Comparison of ENCODE assay signal across 1 cellular context in genomic region chr9:136267261-136268111, GRCh38.
TF ChIP-seq lines count a peak whose summit lies in the region.

No MANE protein-coding gene starts in this region.

TF ChIP-seq in HepG2, 621 proteins besides CTCF, POLR2A, EP300 and RAD21 (continued from another document and continues in another):
- TF ChIP-seq AKAP8 (CRISPR knock-in tag; IDR thresholded peaks at IDR 0.05), result no peak
- TF ChIP-seq GZF1 (CRISPR knock-in tag; IDR thresholded peaks at IDR 0.05), result no peak
- TF ChIP-seq ZBTB42 (CRISPR knock-in tag; IDR thresholded peaks at IDR 0.05), result no peak
- no peak for TF ChIP-seq SOX6 (IDR thresholded peaks at IDR 0.05)
- TF ChIP-seq SOX6 (CRISPR knock-in tag; IDR thresholded peaks at IDR 0.05), result no peak
- no peak for TF ChIP-seq MEIS1 (CRISPR knock-in tag; IDR thresholded peaks at IDR 0.05; ENCODE audit: borderline replicate concordance)
- TF ChIP-seq NBN (conservative IDR thresholded peaks at IDR 0.05), result no peak
- no peak for TF ChIP-seq HNF4G (IDR thresholded peaks at IDR 0.05; ENCODE audit: borderline replicate concordance, low read depth, low read length)
- no peak for TF ChIP-seq HNF4G (CRISPR knock-in tag; IDR thresholded peaks at IDR 0.05; ENCODE audit: borderline replicate concordance, low read depth)
- TF ChIP-seq ZNF619 (CRISPR knock-in tag; IDR thresholded peaks at IDR 0.05), result no peak
- TF ChIP-seq ZBTB8A (CRISPR knock-in tag; IDR thresholded peaks at IDR 0.05; ENCODE audit: borderline replicate concordance, low read depth), result no peak
- TF ChIP-seq KDM5B (CRISPR knock-in tag; IDR thresholded peaks at IDR 0.05; ENCODE audit: borderline replicate concordance), result peak; percentile 33; the same call in 1 of the 2 replicates
- TF ChIP-seq ZFP37 (CRISPR knock-in tag; IDR thresholded peaks at IDR 0.05; ENCODE audit: borderline replicate concordance), result no peak
- no peak for TF ChIP-seq ZNF343 (CRISPR knock-in tag; IDR thresholded peaks at IDR 0.05)
- TF ChIP-seq CAMTA2 (CRISPR knock-in tag; IDR thresholded peaks at IDR 0.05; ENCODE audit: borderline replicate concordance), result no peak
- TF ChIP-seq ZKSCAN5 (CRISPR knock-in tag; IDR thresholded peaks at IDR 0.05), result no peak
- TF ChIP-seq, protein P1, sequence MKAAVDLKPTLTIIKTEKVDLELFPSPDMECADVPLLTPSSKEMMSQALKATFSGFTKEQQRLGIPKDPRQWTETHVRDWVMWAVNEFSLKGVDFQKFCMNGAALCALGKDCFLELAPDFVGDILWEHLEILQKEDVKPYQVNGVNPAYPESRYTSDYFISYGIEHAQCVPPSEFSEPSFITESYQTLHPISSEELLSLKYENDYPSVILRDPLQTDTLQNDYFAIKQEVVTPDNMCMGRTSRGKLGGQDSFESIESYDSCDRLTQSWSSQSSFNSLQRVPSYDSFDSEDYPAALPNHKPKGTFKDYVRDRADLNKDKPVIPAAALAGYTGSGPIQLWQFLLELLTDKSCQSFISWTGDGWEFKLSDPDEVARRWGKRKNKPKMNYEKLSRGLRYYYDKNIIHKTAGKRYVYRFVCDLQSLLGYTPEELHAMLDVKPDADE (CRISPR knock-in tag; IDR thresholded peaks at IDR 0.05), result no peak
- TF ChIP-seq REST (IDR thresholded peaks at IDR 0.05; ENCODE audit: borderline replicate concordance in 1 of 2, low read depth in 1 of 2, low read length in 2 of 2), result no peak
- TF ChIP-seq ZNF839 (CRISPR knock-in tag; IDR thresholded peaks at IDR 0.05; ENCODE audit: borderline replicate concordance), result no peak
- no peak for TF ChIP-seq TARDBP (CRISPR knock-in tag; IDR thresholded peaks at IDR 0.05)
- peak; percentile 44; the same call in 1 of the 2 replicates for TF ChIP-seq ZNF768 (CRISPR knock-in tag; IDR thresholded peaks at IDR 0.05)
- TF ChIP-seq HCFC1 (IDR thresholded peaks at IDR 0.05; ENCODE audit: low read depth, low read length), result no peak
- TF ChIP-seq ZNF841 (CRISPR knock-in tag; IDR thresholded peaks at IDR 0.05; ENCODE audit: borderline replicate concordance), result no peak
- no peak for TF ChIP-seq CBFB (CRISPR knock-in tag; IDR thresholded peaks at IDR 0.05)
- TF ChIP-seq, protein P2, sequence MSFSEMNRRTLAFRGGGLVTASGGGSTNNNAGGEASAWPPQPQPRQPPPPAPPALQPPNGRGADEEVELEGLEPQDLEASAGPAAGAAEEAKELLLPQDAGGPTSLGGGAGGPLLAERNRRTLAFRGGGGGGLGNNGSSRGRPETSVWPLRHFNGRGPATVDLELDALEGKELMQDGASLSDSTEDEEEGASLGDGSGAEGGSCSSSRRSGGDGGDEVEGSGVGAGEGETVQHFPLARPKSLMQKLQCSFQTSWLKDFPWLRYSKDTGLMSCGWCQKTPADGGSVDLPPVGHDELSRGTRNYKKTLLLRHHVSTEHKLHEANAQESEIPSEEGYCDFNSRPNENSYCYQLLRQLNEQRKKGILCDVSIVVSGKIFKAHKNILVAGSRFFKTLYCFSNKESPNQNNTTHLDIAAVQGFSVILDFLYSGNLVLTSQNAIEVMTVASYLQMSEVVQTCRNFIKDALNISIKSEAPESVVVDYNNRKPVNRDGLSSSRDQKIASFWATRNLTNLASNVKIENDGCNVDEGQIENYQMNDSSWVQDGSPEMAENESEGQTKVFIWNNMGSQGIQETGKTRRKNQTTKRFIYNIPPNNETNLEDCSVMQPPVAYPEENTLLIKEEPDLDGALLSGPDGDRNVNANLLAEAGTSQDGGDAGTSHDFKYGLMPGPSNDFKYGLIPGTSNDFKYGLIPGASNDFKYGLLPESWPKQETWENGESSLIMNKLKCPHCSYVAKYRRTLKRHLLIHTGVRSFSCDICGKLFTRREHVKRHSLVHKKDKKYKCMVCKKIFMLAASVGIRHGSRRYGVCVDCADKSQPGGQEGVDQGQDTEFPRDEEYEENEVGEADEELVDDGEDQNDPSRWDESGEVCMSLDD (CRISPR knock-in tag; IDR thresholded peaks at IDR 0.05; ENCODE audit: borderline replicate concordance), result no peak
- TF ChIP-seq ZFP36 (IDR thresholded peaks at IDR 0.05; ENCODE audit: borderline replicate concordance, low read depth, low read length, partially characterized antibody), result peak; percentile 89
- no peak for TF ChIP-seq DNMT3B (CRISPR knock-in tag; conservative IDR thresholded peaks at IDR 0.05)
- no peak; the same call in 1 of the 2 replicates for TF ChIP-seq UBTF (CRISPR knock-in tag; IDR thresholded peaks at IDR 0.05)
- TF ChIP-seq, protein P3, sequence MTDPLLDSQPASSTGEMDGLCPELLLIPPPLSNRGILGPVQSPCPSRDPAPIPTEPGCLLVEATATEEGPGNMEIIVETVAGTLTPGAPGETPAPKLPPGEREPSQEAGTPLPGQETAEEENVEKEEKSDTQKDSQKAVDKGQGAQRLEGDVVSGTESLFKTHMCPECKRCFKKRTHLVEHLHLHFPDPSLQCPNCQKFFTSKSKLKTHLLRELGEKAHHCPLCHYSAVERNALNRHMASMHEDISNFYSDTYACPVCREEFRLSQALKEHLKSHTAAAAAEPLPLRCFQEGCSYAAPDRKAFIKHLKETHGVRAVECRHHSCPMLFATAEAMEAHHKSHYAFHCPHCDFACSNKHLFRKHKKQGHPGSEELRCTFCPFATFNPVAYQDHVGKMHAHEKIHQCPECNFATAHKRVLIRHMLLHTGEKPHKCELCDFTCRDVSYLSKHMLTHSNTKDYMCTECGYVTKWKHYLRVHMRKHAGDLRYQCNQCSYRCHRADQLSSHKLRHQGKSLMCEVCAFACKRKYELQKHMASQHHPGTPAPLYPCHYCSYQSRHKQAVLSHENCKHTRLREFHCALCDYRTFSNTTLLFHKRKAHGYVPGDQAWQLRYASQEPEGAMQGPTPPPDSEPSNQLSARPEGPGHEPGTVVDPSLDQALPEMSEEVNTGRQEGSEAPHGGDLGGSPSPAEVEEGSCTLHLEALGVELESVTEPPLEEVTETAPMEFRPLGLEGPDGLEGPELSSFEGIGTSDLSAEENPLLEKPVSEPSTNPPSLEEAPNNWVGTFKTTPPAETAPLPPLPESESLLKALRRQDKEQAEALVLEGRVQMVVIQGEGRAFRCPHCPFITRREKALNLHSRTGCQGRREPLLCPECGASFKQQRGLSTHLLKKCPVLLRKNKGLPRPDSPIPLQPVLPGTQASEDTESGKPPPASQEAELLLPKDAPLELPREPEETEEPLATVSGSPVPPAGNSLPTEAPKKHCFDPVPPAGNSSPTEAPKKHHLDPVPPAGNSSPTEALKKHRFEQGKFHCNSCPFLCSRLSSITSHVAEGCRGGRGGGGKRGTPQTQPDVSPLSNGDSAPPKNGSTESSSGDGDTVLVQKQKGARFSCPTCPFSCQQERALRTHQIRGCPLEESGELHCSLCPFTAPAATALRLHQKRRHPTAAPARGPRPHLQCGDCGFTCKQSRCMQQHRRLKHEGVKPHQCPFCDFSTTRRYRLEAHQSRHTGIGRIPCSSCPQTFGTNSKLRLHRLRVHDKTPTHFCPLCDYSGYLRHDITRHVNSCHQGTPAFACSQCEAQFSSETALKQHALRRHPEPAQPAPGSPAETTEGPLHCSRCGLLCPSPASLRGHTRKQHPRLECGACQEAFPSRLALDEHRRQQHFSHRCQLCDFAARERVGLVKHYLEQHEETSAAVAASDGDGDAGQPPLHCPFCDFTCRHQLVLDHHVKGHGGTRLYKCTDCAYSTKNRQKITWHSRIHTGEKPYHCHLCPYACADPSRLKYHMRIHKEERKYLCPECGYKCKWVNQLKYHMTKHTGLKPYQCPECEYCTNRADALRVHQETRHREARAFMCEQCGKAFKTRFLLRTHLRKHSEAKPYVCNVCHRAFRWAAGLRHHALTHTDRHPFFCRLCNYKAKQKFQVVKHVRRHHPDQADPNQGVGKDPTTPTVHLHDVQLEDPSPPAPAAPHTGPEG (CRISPR knock-in tag; IDR thresholded peaks at IDR 0.05), result no peak
- no peak for TF ChIP-seq TEAD3 (CRISPR knock-in tag; optimal IDR thresholded peaks at IDR 0.05; ENCODE audit: borderline replicate concordance)
- TF ChIP-seq AKNA (CRISPR knock-in tag; IDR thresholded peaks at IDR 0.05; ENCODE audit: borderline replicate concordance), result no peak
- no peak for TF ChIP-seq ZNF740 (CRISPR knock-in tag; IDR thresholded peaks at IDR 0.05)
- TF ChIP-seq ZSCAN21 (CRISPR knock-in tag; IDR thresholded peaks at IDR 0.05; ENCODE audit: borderline replicate concordance), result no peak
- no peak for TF ChIP-seq SYNCRIP (IDR thresholded peaks at IDR 0.05; ENCODE audit: insufficient read depth, low read depth, low read length)
- no peak for TF ChIP-seq TBX3 (IDR thresholded peaks at IDR 0.05; ENCODE audit: borderline replicate concordance)
- TF ChIP-seq ZNF792 (CRISPR knock-in tag; IDR thresholded peaks at IDR 0.05), result no peak
- TF ChIP-seq, protein P4, sequence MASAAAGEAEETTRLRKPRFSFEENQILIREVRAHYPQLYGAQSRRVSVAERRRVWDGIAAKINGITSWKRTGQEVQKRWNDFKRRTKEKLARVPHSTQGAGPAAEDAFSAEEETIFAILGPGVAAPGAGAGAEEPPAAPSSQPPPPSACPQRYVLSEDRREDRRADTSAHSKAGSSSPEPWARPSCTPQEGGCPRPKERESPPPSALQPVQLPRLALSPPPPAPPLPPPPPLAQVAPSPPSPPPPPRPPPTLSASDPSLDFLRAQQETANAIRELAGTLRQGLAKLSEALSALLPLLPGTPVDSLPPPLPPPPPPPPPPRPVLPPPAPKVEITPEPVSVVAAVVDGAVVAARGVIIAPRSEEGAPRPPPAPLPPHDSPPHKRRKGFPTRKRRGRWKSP (CRISPR knock-in tag; IDR thresholded peaks at IDR 0.05), result no peak; the same call in 1 of the 2 replicates
